9 cellular contexts compared by ENCODE assay signal in the genomic region with DNA sequence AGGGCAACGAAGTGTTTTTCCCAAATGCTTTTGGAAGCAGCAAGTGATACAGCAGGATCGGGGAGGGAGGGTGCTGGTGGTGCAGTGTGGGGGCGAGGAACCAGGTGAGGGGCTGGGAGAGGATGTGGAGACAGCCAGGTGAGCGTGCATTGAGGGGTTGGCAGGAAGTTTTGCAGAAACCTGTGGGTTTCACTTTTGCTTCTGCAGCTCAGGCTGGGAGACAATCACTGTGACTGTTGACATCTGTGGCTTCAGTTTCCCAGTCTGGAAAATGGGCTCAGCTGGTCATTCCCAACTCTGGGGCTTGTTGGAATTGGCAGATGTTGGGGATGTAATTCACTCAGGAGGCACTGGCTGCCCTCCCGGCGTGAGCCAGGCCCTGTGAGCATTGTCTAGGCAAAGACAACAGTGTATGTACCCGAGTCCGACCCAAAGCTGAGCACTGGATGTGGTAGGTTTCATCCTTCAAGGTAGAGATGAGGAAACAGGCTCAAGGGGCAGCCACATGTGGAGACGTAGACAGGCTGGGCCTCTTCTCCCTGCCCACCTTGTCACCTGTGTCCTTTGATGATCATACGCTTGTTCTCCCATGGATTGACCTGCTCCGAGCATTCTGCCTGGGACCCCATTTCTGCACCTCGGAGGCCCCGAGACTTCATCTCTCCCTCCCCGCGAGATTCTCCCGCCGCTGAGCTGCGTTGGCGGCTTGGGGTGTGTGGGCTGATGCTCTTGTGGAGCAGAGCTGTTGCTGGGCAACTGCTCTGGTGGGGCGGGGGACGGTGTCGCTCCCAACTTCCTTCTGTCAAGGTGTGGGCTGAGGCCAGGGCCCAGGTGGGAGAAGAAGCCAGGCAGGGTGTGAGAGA. TPM values are rescaled to one million over a fixed set of nuclear protein-coding genes. Genes with fewer than 3 reads are reported as not detected.
DNase-seq lines count a peak whose midpoint lies in the region; TF ChIP-seq lines count a peak whose summit lies in the region.
"Had no signal": no experiment of that assay in that cellular context is flagged by ENCODE, and none has a peak within 500 bp of the region (broad histone marks: within the 10 kb centered on the region; RNA-seq: fewer than 3 reads in every experiment).

No MANE protein-coding gene starts in this region.

- H3K27ac ChIP-seq in fibroblast of lung (ENCODE audit: insufficient read depth, low read length) = no peak overlapping the region
- no peak overlapping the region for H3K27ac ChIP-seq in PC-9
- H3K27ac ChIP-seq in ovary = no peak overlapping the region
- H3K27ac ChIP-seq: SK-N-MC had no signal

- H3K36me3 Mint-ChIP-seq in activated CD4-positive, alpha-beta memory T cell treated with anti-CD3 and anti-CD28 coated beads, Interleukin-2, amount 10 ng/mL, durations not matched to agents 7 days and 5 days (ENCODE audit: low read depth) = peaks cover 23% of the 10 kb centered on the region

- H3K9ac ChIP-seq in fibroblast of lung (ENCODE audit: insufficient read depth, low read length) = no peak overlapping the region

- peaks cover 37% of the 10 kb centered on the region for H3K4me1 Mint-ChIP-seq in activated CD4-positive, alpha-beta memory T cell treated with anti-CD3 and anti-CD28 coated beads, Interleukin-2, amount 10 ng/mL, durations not matched to agents 7 days and 5 days

- no peak for TF ChIP-seq EP300 in ovary (IDR thresholded peaks at IDR 0.05)

- 0 out of 2 replicates have a peak, but pooled peaks cover 9% of the 10 kb centered on the region for H3F3A ChIP-seq in PC-9 (ENCODE audit: insufficient read depth, low read depth)

- H3K9me3 Mint-ChIP-seq in activated CD4-positive, alpha-beta memory T cell treated with anti-CD3 and anti-CD28 coated beads, Interleukin-2, amount 10 ng/mL, durations not matched to agents 7 days and 5 days = no peaks in the 10 kb centered on the region

- no peaks in the 10 kb centered on the region for H3K9me2 ChIP-seq in PC-9 (ENCODE audit: insufficient read depth)

- no peaks in the 10 kb centered on the region for H4K20me1 ChIP-seq in fibroblast of lung (ENCODE audit: control insufficient read depth, extremely low read depth, insufficient read depth, low read length)
- H4K20me1 ChIP-seq in PC-9 (ENCODE audit: insufficient read depth) = peaks cover 8% of the 10 kb centered on the region

- H3K27me3 ChIP-seq in fibroblast of lung (ENCODE audit: control insufficient read depth, insufficient read depth, low read length) (no peaks in the 10 kb centered on the region), PC-9 (ENCODE audit: insufficient read depth, low read depth) (no peaks in the 10 kb centered on the region), ovary (no peaks in the 10 kb centered on the region)

- H3K79me2 ChIP-seq in fibroblast of lung (ENCODE audit: control insufficient read depth, insufficient read depth, low read length) (no peaks in the 10 kb centered on the region), PC-9 (ENCODE audit: low read depth) (no peaks in the 10 kb centered on the region)

- H2AFZ ChIP-seq in fibroblast of lung (ENCODE audit: low read length) = no peak overlapping the region
- no peak overlapping the region for H2AFZ ChIP-seq in PC-9

- WGBS in ovary, 3 donors = 69 to 74% (median 72%) methylated on average over 22 of the region's 22 CpGs

- DNase-seq in GM19240 (ENCODE audit: insufficient read length, low spot score) = peak; percentile 56
- DNase-seq in activated CD4-positive, alpha-beta memory T cell treated with anti-CD3 and anti-CD28 coated beads, Interleukin-2, amount 10 ng/mL, durations not matched to agents 7 days and 5 days = peak; percentile 69
- no peak for DNase-seq in fibroblast of lung (ENCODE audit: low read depth in 2 of 2)
- peak; percentile 51 for DNase-seq in stimulated activated CD8-positive, alpha-beta memory T cell treated with anti-CD3 and anti-CD28 coated beads, Interleukin-12 subunit alpha, Interleukin-12 subunit beta, amount 100 ng/mL, for 4 hours (ENCODE audit: low read depth)
- no peak for DNase-seq in NCI-H526 treated with DMSO at 0.1 percent for 48 hours (lab: John Stamatoyannopoulos, UW)
- no peak for DNase-seq in NCI-H2196 (lab: John Stamatoyannopoulos, UW; ENCODE audit: unreplicated experiment)
- DNase-seq in PC-9 = no peak
- no peak for DNase-seq in ovary

- no peak for TF ChIP-seq POLR2A in ovary (IDR thresholded peaks at IDR 0.05)

- CTCF ChIA-PET in activated CD4-positive, alpha-beta memory T cell treated with anti-CD3 and anti-CD28 coated beads, Interleukin-2, amount 10 ng/mL, durations not matched to agents 7 days and 5 days (lab: Charles Lee) = interaction anchor here (0.6 to 2.8 kb wide), 8 partner anchors 9 to 160 kb away, joined by 3 to 8 read pairs (median 4); no protein-coding TSS in a partner anchor
- CTCF ChIA-PET in PC-9 (lab: Charles Lee) = no interaction called here

- TF ChIP-seq CTCF in fibroblast of lung (conservative IDR thresholded peaks at IDR 0.05 in 1 of 2, IDR thresholded peaks at IDR 0.05 in 1 of 2; ENCODE audit: low read depth in 1 of 2, low read length in 2 of 2) = no peak
- no peak for TF ChIP-seq CTCF in PC-9 (conservative IDR thresholded peaks at IDR 0.05)
- no peak for TF ChIP-seq CTCF in ovary (IDR thresholded peaks at IDR 0.05)

- H3K36me3 ChIP-seq in fibroblast of lung (ENCODE audit: control insufficient read depth, insufficient read depth, low read length) (peaks cover 11% of the 10 kb centered on the region), PC-9 (ENCODE audit: low read depth) (no peaks in the 10 kb centered on the region), ovary (no peaks in the 10 kb centered on the region)

- POLR2A ChIA-PET in activated CD4-positive, alpha-beta memory T cell treated with anti-CD3 and anti-CD28 coated beads, Interleukin-2, amount 10 ng/mL, durations not matched to agents 7 days and 5 days (lab: Charles Lee) = interaction anchor here (0.6 to 3.2 kb wide), 11 partner anchors 9 to 162 kb away, joined by 3 to 28 read pairs (median 4); partner anchors contain the start of genes IL12RB1, JUND, MAST3 and PIK3R2
- POLR2A ChIA-PET in PC-9 (lab: Charles Lee; ENCODE audit: unreplicated experiment) = no interaction called here

- no TSS peak for BruUV-seq in PC-9 (replicated peaks; lab: Mats Ljungman, UMichigan)

- no peaks in the 10 kb centered on the region for H3K27me3 Mint-ChIP-seq in activated CD4-positive, alpha-beta memory T cell treated with anti-CD3 and anti-CD28 coated beads, Interleukin-2, amount 10 ng/mL, durations not matched to agents 7 days and 5 days

- H3K4me3 ChIP-seq in fibroblast of lung (replicated peaks in 1 of 4; ENCODE audit: control extremely low read depth in 1 of 4, insufficient read depth in 1 of 4, low read depth in 3 of 4, low read length in 4 of 4) (peak overlapping the region in 1 of 4 experiments; percentile 1), PC-9 (no peak overlapping the region), ovary (no peak overlapping the region)

- H3K4me2 ChIP-seq in fibroblast of lung (ENCODE audit: extremely low read depth, insufficient read depth, low read length) (peak overlapping the region; percentile 40), PC-9 (no peak overlapping the region)

- H3K9me3 ChIP-seq in fibroblast of lung (ENCODE audit: control insufficient read depth, insufficient read depth, low read depth, low read length) = no peaks in the 10 kb centered on the region
- H3K9me3 ChIP-seq in PC-9 (ENCODE audit: insufficient read depth, low read depth) = no peaks in the 10 kb centered on the region
- H3K9me3 ChIP-seq in ovary = no peaks in the 10 kb centered on the region

- intact Hi-C loops in PC-9 (cut with micrococcal nuclease; ENCODE audit: unreplicated experiment) = no loop called here
- intact Hi-C loops in ovary (cut with DNase I) = loop anchor here in 3 of 4 donors (5.0 to 10.0 kb wide), 5 partner anchors 33 to 215 kb away; partner anchors contain the start of gene PIK3R2 (in 1 of the 3)

- peak overlapping the region; percentile 79 for H3K4me3 Mint-ChIP-seq in activated CD4-positive, alpha-beta memory T cell treated with anti-CD3 and anti-CD28 coated beads, Interleukin-2, amount 10 ng/mL, durations not matched to agents 7 days and 5 days

- peak overlapping the region; percentile 90 for H3K27ac Mint-ChIP-seq in activated CD4-positive, alpha-beta memory T cell treated with anti-CD3 and anti-CD28 coated beads, Interleukin-2, amount 10 ng/mL, durations not matched to agents 7 days and 5 days

- peaks cover 12% of the 10 kb centered on the region for H3K4me1 ChIP-seq in fibroblast of lung (ENCODE audit: control insufficient read depth, extremely low read depth, insufficient read depth, low read length)
- peaks cover 9% of the 10 kb centered on the region; the same call in 1 of the 2 replicates for H3K4me1 ChIP-seq in PC-9 (replicated peaks; ENCODE audit: insufficient read depth)
- H3K4me1 ChIP-seq in ovary (ENCODE audit: insufficient read depth) = peaks cover 13% of the 10 kb centered on the region

RNA-seq across cellular contexts. Expression of gene MAST3, which starts 21.9 kb away (rescaled TPM):
- total RNA-seq in activated CD4-positive, alpha-beta memory T cell treated with anti-CD3 and anti-CD28 coated beads, Interleukin-2, amount 10 ng/mL, durations not matched to agents 7 days and 5 days = 10 to 100 TPM; 29.2 to 29.9 TPM
- total RNA-seq in fibroblast of lung (2.3 and 4.1 TPM in 2 replicates), PC-9 (2021) (14.1 and 15.8 TPM in 2 replicates), ovary (10 to 100 TPM in 3 of 7 donors, 1 to 10 TPM in 4; 7.8 to 12.2 (median 9.9) TPM)
- polyA plus RNA-seq in fibroblast of lung (2.0 and 2.3 TPM in 2 replicates), ovary (1 to 10 TPM; 2.4 to 5.7 TPM)
- 3.3 and 3.4 TPM in 2 replicates for polyA plus RNA-seq in fibroblast of lung (2012)
- polyA minus RNA-seq in fibroblast of lung (ENCODE audit: low replicate concordance) = 10.1 and 11.5 TPM in 2 replicates

RNA-seq across cellular contexts. Expression of gene IL12RB1, which starts 32.7 kb away (rescaled TPM):
- total RNA-seq in activated CD4-positive, alpha-beta memory T cell treated with anti-CD3 and anti-CD28 coated beads, Interleukin-2, amount 10 ng/mL, durations not matched to agents 7 days and 5 days = 10 to 100 TPM; 66.1 to 70.6 TPM
- total RNA-seq in fibroblast of lung (under 0.01 and 0.50 TPM in 2 replicates), PC-9 (2021) (0.55 and 1.1 TPM in 2 replicates), ovary (under 1 TPM; 0.31 to 0.89 (median 0.57) TPM)
- polyA plus RNA-seq in fibroblast of lung (0.06 and 0.75 TPM in 2 replicates), ovary (under 1 TPM; 0.22 to 0.70 TPM)
- polyA plus RNA-seq in fibroblast of lung (2012) = 0.73 TPM in 1 of 2 replicates, not detected in the other
- 0.37 and 2.5 TPM in 2 replicates for polyA minus RNA-seq in fibroblast of lung (ENCODE audit: low replicate concordance)

RNA-seq across cellular contexts. Expression of gene PIK3R2, which starts 33.5 kb away (rescaled TPM):
- 10 to 100 TPM; 10.9 to 11.3 TPM for total RNA-seq in activated CD4-positive, alpha-beta memory T cell treated with anti-CD3 and anti-CD28 coated beads, Interleukin-2, amount 10 ng/mL, durations not matched to agents 7 days and 5 days
- total RNA-seq in fibroblast of lung (10.1 and 11.3 TPM in 2 replicates), PC-9 (2021) (58.3 and 61.8 TPM in 2 replicates), ovary (10 to 100 TPM; 16.5 to 63.2 (median 48.9) TPM)
- polyA plus RNA-seq in fibroblast of lung (18.4 and 29.5 TPM in 2 replicates), ovary (10 to 100 TPM; 12.8 to 13.6 TPM)
- 32.6 and 45.1 TPM in 2 replicates for polyA plus RNA-seq in fibroblast of lung (2012)
- 25.4 and 35.9 TPM in 2 replicates for polyA minus RNA-seq in fibroblast of lung (ENCODE audit: low replicate concordance)

RNA-seq across cellular contexts. Expression of gene IFI30, which starts 54.1 kb away (rescaled TPM):
- 10 to 100 TPM; 48.0 to 55.6 TPM for total RNA-seq in activated CD4-positive, alpha-beta memory T cell treated with anti-CD3 and anti-CD28 coated beads, Interleukin-2, amount 10 ng/mL, durations not matched to agents 7 days and 5 days
- 3.1 and 8.8 TPM in 2 replicates for total RNA-seq in fibroblast of lung
- 15.8 and 50.9 TPM in 2 replicates for polyA plus RNA-seq in fibroblast of lung
- 19.6 and 57.5 TPM in 2 replicates for polyA plus RNA-seq in fibroblast of lung (2012)
- polyA minus RNA-seq in fibroblast of lung (ENCODE audit: low replicate concordance) = 15.8 and 53.5 TPM in 2 replicates
- 26.1 and 35.8 TPM in 2 replicates for total RNA-seq in PC-9 (2021)
- total RNA-seq in ovary = 10 to 100 TPM; 10.1 to 70.9 (median 16.1) TPM
- 10 to 100 TPM; 21.8 to 34.4 TPM for polyA plus RNA-seq in ovary

Comparison
In these comparisons a context has a peak if more than half of its experiments do, and no peak if none do; other contexts are left out.
1. DNase-seq: peak in GM19240 (single experiment), activated CD4-positive, alpha-beta memory T cell treated with anti-CD3 and anti-CD28 coated beads, Interleukin-2, amount 10 ng/mL, durations not matched to agents 7 days and 5 days (single experiment) and stimulated activated CD8-positive, alpha-beta memory T cell treated with anti-CD3 and anti-CD28 coated beads, Interleukin-12 subunit alpha, Interleukin-12 subunit beta, amount 100 ng/mL, for 4 hours (single experiment); none in fibroblast of lung (0 of 2), NCI-H526 treated with DMSO at 0.1 percent for 48 hours (single experiment), NCI-H2196 (single experiment), PC-9 (0 of 2) and ovary (0 of 5).
2. RNA of gene IL12RB1, which starts 32.7 kb away (total RNA-seq): 66.1 to 70.6 TPM in activated CD4-positive, alpha-beta memory T cell treated with anti-CD3 and anti-CD28 coated beads, Interleukin-2, amount 10 ng/mL, durations not matched to agents 7 days and 5 days; 0.31 to 0.89 TPM in ovary, 0.55 to 1.1 TPM in PC-9 and under 0.01 to 0.50 TPM in fibroblast of lung; every median in the first group is over 10 times any median in the second.